Comparison of ENCODE assay signal across 9 cellular contexts in the genomic region with DNA sequence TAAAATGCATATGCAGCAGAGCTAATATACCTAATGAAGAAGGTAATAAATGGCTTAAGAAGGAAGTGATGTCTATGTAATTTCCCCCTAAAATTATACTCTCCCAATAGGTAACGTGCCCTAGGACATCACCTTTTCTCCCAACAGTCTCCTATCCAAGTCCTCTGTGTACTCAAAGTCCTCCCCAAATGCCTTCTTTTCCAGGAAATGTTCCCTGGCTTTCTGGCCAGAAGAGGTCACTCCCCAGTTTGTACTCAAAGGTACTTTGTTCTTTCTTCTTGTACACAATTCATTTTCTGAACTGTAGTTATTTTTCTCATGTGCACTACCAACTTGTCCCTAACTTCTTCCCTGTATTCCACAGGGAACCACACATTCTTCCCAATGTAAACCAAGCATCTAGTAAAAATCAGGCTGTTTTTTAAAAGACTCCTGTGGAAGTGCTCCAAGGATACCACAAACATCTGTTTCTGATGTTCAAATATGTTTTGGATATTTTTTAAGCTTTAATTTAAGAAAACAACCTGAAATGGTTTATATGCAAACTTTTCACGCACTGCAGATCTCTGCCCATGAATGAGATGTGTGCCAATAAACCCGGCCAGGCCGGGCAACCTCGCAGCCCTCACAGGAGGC.
DNase-seq lines count a peak whose midpoint lies in the region; ATAC-seq and TF ChIP-seq lines count a peak whose summit lies in the region.
"Had no signal": no experiment of that assay in that cellular context is flagged by ENCODE, and none has a peak within 500 bp of the region (broad histone marks: within the 10 kb centered on the region; RNA-seq: fewer than 3 reads in every experiment).

No MANE protein-coding gene starts in this region.

- H3K4me1 Mint-ChIP-seq in Caco-2 (ENCODE audit: low read depth, unreplicated experiment) = peaks cover 57% of the 10 kb centered on the region
- peaks cover 75 to 93% (median 87%) of the 10 kb centered on the region in 3 donors for H3K4me1 Mint-ChIP-seq in T-cell

- H3K36me3 Mint-ChIP-seq in Caco-2 (ENCODE audit: insufficient read depth, unreplicated experiment) (peaks cover 6% of the 10 kb centered on the region), T-cell (peaks cover 29% of the 10 kb centered on the region)

- ATAC-seq in T-cell (replicated peaks in 1 of 4) (no peak), HG02938 (IDR thresholded peaks at IDR 0.05; ENCODE audit: unreplicated experiment) (no peak)

- CTCF ChIA-PET in Caco-2 (lab: Charles Lee) = interaction anchor here (1.0 to 4.0 kb wide), 4 partner anchors 14 to 99 kb away, joined by 3 to 24 read pairs (median 6); no protein-coding TSS in a partner anchor
- CTCF ChIA-PET in T-cell (lab: Charles Lee) = interaction anchor here (0.6 to 3.7 kb wide), 4 partner anchors 8 to 47 kb away, joined by 3 to 28 read pairs (median 4); no protein-coding TSS in a partner anchor

- DNase-seq in Caco-2 (no peak), T-cell (no peak), fibroblast of peridontal ligament (ENCODE audit: extremely low read depth) (peak; percentile 80), renal cortical epithelial cell (ENCODE audit: low read depth) (peak; percentile 27), kidney glomerular epithelial cell (lab: John Stamatoyannopoulos, UW) (no peak), GM19238 (ENCODE audit: insufficient read length, low spot score) (no peak)
- no peak for DNase-seq in stimulated activated CD4-positive, alpha-beta T cell treated with anti-CD3 and anti-CD28 coated beads, Interleukin-2, amount 100 ng/mL, for 24 hours

- no peak overlapping the region for H3K4me3 ChIP-seq in Caco-2 (ENCODE audit: low read depth, low read length)
- H3K4me3 ChIP-seq: MG63 had no signal

- no peak for TF ChIP-seq CTCF in Caco-2 (IDR thresholded peaks at IDR 0.05; ENCODE audit: insufficient read depth in 1 of 2, low read depth in 1 of 2, low read length in 1 of 2, severe bottlenecking in 1 of 2, unreplicated experiment in 1 of 2)

- H3K9me3 Mint-ChIP-seq in Caco-2 (ENCODE audit: unreplicated experiment) (no peaks in the 10 kb centered on the region), T-cell (no peaks in the 10 kb centered on the region)

- H3K4me3 Mint-ChIP-seq in Caco-2 (ENCODE audit: unreplicated experiment) (peak overlapping the region; percentile 50), T-cell (peak overlapping the region; percentile 37 to 60 (median 59))

- H3K4me1 ChIP-seq in Caco-2 = peaks cover 59% of the 10 kb centered on the region

- POLR2A ChIA-PET in Caco-2 (lab: Charles Lee) = interaction anchor here (0.9 kb wide), 1 partner anchor 83 kb away, joined by 9 read pairs; no protein-coding TSS in a partner anchor
- POLR2A ChIA-PET in T-cell (lab: Charles Lee) = interaction anchor here (0.6 to 0.8 kb wide), 5 partner anchors 14 to 66 kb away, joined by 3 to 7 read pairs (median 3); no protein-coding TSS in a partner anchor

- TSS peak; percentile 69 for BruUV-seq in Caco-2 (replicated peaks; lab: Mats Ljungman, UMichigan)

- no peaks in the 10 kb centered on the region for H3K27me3 Mint-ChIP-seq in Caco-2 (ENCODE audit: insufficient read depth, unreplicated experiment)
- H3K27me3 Mint-ChIP-seq in T-cell = no peaks in the 10 kb centered on the region

- no peaks in the 10 kb centered on the region for H3K36me3 ChIP-seq in Caco-2 (ENCODE audit: control insufficient read depth, insufficient read depth, low read length)
- H3K36me3 ChIP-seq: MG63 had no signal

- no peaks in the 10 kb centered on the region for H3K27me3 ChIP-seq in Caco-2 (replicated peaks; ENCODE audit: control insufficient read depth, insufficient read depth, low read length)
- H3K27me3 ChIP-seq: MG63 had no signal

- intact Hi-C loops in Caco-2 (cut with micrococcal nuclease; ENCODE audit: unreplicated experiment) = loop anchor here (2.0 kb wide), 1 partner anchor 56 kb away; no protein-coding TSS in a partner anchor

- H3K9me3 ChIP-seq in Caco-2 = no peaks in the 10 kb centered on the region
- H3K9me3 ChIP-seq: MG63 had no signal

- H3K27ac Mint-ChIP-seq in Caco-2 (ENCODE audit: unreplicated experiment) (peak overlapping the region; percentile 80), T-cell (peak overlapping the region; percentile 89 to 92)

Comparison
In these comparisons a context has a peak if more than half of its experiments do, and no peak if none do; other contexts are left out.
1. DNase-seq: peak in fibroblast of peridontal ligament (single experiment) and renal cortical epithelial cell (single experiment); none in Caco-2 (0 of 2), T-cell (0 of 34), kidney glomerular epithelial cell (single experiment), stimulated activated CD4-positive, alpha-beta T cell treated with anti-CD3 and anti-CD28 coated beads, Interleukin-2, amount 100 ng/mL, for 24 hours (0 of 2) and GM19238 (single experiment).